Comparison of ENCODE assay signal across 8 cellular contexts in genomic region chr19:54190942-54191670, GRCh38. TPM values are rescaled to one million over a fixed set of nuclear protein-coding genes. Genes with fewer than 3 reads are reported as not detected.
DNase-seq lines count a peak whose midpoint lies in the region; ATAC-seq and TF ChIP-seq lines count a peak whose summit lies in the region.

TSS of gene TSEN34 (plus strand) at chr19:54191308. CDS start at chr19:54191365, 57 bp downstream.

- peak within 1 kb of the TSS; percentile 99 for H3K9ac ChIP-seq in HUES6 (ENCODE audit: low read length)
- H3K9ac ChIP-seq in neural progenitor cell, result peak within 1 kb of the TSS; percentile 76

- intact Hi-C loops in activated T-helper 2 cell treated with anti-CD3 and anti-CD28 coated beads, Interferon-gamma antibody, Interleukin-2, Interleukin-4, amounts not matched to agents 10 μg/mL and 5 μg/mL and 100 μg/mL, durations not matched to agents 14 hours and 24 hours and 36 hours (cut with micrococcal nuclease), result loop anchor here (1.0 to 5.0 kb wide), 4 partner anchors 9 to 324 kb away; partner anchors contain the start of genes CNOT3, LENG1, MYADM and RPS9

- H3K4me1 ChIP-seq in HUES6 (ENCODE audit: control insufficient read depth, insufficient read depth, low read length), result peaks cover 5% of the 10 kb centered on the region
- H3K4me1 ChIP-seq in neural progenitor cell, result peaks cover 16% of the 10 kb centered on the region
- peaks cover 30% of the 10 kb centered on the region for H3K4me1 ChIP-seq in suprapubic skin

- peaks cover 21% of the 10 kb centered on the region for H4K20me1 ChIP-seq in neural progenitor cell (ENCODE audit: low read depth)

- H3K4me3 ChIP-seq in HUES6 (ENCODE audit: low read depth, low read length) (peak within 1 kb of the TSS; percentile 90), foreskin fibroblast (ENCODE audit: low read depth in 1 of 2, low read length in 2 of 2) (peak within 1 kb of the TSS; percentile 73 to 81), neural progenitor cell (peak within 1 kb of the TSS; percentile 88), suprapubic skin (peak within 1 kb of the TSS; percentile 68)

- ATAC-seq in GM21447 (IDR thresholded peaks at IDR 0.05; ENCODE audit: unreplicated experiment), result peak; percentile 21

- DNase-seq in DMS79 treated with DMSO at 0.1 percent for 48 hours (lab: John Stamatoyannopoulos, UW) (peak; percentile 70), OCI-M1 (lab: John Stamatoyannopoulos, UW) (peak; percentile 97), foreskin fibroblast (peak; percentile 80 to 95), neural progenitor cell (ENCODE audit: low spot score) (peak; percentile 92), suprapubic skin (ENCODE audit: low spot score in 2 of 2) (no peak)
- DNase-seq in activated T-helper 2 cell treated with anti-CD3 and anti-CD28 coated beads, Interferon-gamma antibody, Interleukin-2, Interleukin-4, amounts not matched to agents 10 μg/mL and 5 μg/mL and 100 μg/mL, durations not matched to agents 14 hours and 24 hours and 36 hours (ENCODE audit: low spot score), result no peak

- H3K4me1 Mint-ChIP-seq in activated T-helper 2 cell treated with anti-CD3 and anti-CD28 coated beads, Interferon-gamma antibody, Interleukin-2, Interleukin-4, amounts not matched to agents 10 μg/mL and 5 μg/mL and 100 μg/mL, durations not matched to agents 14 hours and 24 hours and 36 hours (ENCODE audit: low read depth), result peaks cover 23% of the 10 kb centered on the region
- H3K4me1 Mint-ChIP-seq in neural progenitor cell, result peaks cover 22% of the 10 kb centered on the region

- no peaks in the 10 kb centered on the region for H3K27me3 Mint-ChIP-seq in activated T-helper 2 cell treated with anti-CD3 and anti-CD28 coated beads, Interferon-gamma antibody, Interleukin-2, Interleukin-4, amounts not matched to agents 10 μg/mL and 5 μg/mL and 100 μg/mL, durations not matched to agents 14 hours and 24 hours and 36 hours (ENCODE audit: low read depth)
- peaks cover 21% of the 10 kb centered on the region for H3K27me3 Mint-ChIP-seq in neural progenitor cell (ENCODE audit: insufficient read depth, low read depth)

- peaks cover 40% of the 10 kb centered on the region for H3K79me2 ChIP-seq in neural progenitor cell (ENCODE audit: low read depth)

- peaks cover 21% of the 10 kb centered on the region for H3F3A ChIP-seq in neural progenitor cell (ENCODE audit: low read depth)

- no peak for TF ChIP-seq EP300 in suprapubic skin (IDR thresholded peaks at IDR 0.05)

- 0% methylated on average over 17 of the region's 76 CpGs for WGBS in suprapubic skin

- no peaks in the 10 kb centered on the region for H3K27me3 ChIP-seq in HUES6 (ENCODE audit: control insufficient read depth, insufficient read depth, low read length)
- H3K27me3 ChIP-seq in neural progenitor cell, result no peaks in the 10 kb centered on the region
- no peaks in the 10 kb centered on the region for H3K27me3 ChIP-seq in suprapubic skin

- peaks cover 35% of the 10 kb centered on the region for H3K36me3 ChIP-seq in HUES6 (ENCODE audit: control insufficient read depth, insufficient read depth, low read length)
- peaks cover 4% of the 10 kb centered on the region for H3K36me3 ChIP-seq in neural progenitor cell
- peaks cover 24% of the 10 kb centered on the region for H3K36me3 ChIP-seq in suprapubic skin

- TF ChIP-seq CTCF in foreskin fibroblast (IDR thresholded peaks at IDR 0.05; ENCODE audit: low read depth, low read length) (no peak), neural progenitor cell (IDR thresholded peaks at IDR 0.05) (no peak), suprapubic skin (IDR thresholded peaks at IDR 0.05) (no peak)

- H3K4me2 ChIP-seq in neural progenitor cell, result peak within 1 kb of the TSS; percentile 92

- H3K4me3 Mint-ChIP-seq in activated T-helper 2 cell treated with anti-CD3 and anti-CD28 coated beads, Interferon-gamma antibody, Interleukin-2, Interleukin-4, amounts not matched to agents 10 μg/mL and 5 μg/mL and 100 μg/mL, durations not matched to agents 14 hours and 24 hours and 36 hours (ENCODE audit: low read depth), result peak within 1 kb of the TSS; percentile 89
- peak within 1 kb of the TSS; percentile 92 for H3K4me3 Mint-ChIP-seq in neural progenitor cell

- peak in 1 of 2 donors; percentile 37 for TF ChIP-seq POLR2A in suprapubic skin (IDR thresholded peaks at IDR 0.05)

- peak within 1 kb of the TSS; percentile 97 for H3K27ac ChIP-seq in HUES6 (ENCODE audit: low read depth, low read length)
- H3K27ac ChIP-seq in neural progenitor cell, result peak within 1 kb of the TSS; percentile 95
- peak within 1 kb of the TSS; percentile 98 for H3K27ac ChIP-seq in suprapubic skin

- peak within 1 kb of the TSS; percentile 98 for H3K27ac Mint-ChIP-seq in activated T-helper 2 cell treated with anti-CD3 and anti-CD28 coated beads, Interferon-gamma antibody, Interleukin-2, Interleukin-4, amounts not matched to agents 10 μg/mL and 5 μg/mL and 100 μg/mL, durations not matched to agents 14 hours and 24 hours and 36 hours
- peak within 1 kb of the TSS; percentile 99 for H3K27ac Mint-ChIP-seq in neural progenitor cell

- H3K9me3 ChIP-seq in HUES6 (ENCODE audit: control insufficient read depth, insufficient read depth, low read depth, low read length) (no peaks in the 10 kb centered on the region), neural progenitor cell (ENCODE audit: low read depth) (no peaks in the 10 kb centered on the region), suprapubic skin (no peaks in the 10 kb centered on the region)

- H2AFZ ChIP-seq in neural progenitor cell (replicated peaks), result peak within 1 kb of the TSS; percentile 78

- no peaks in the 10 kb centered on the region for H3K9me3 Mint-ChIP-seq in activated T-helper 2 cell treated with anti-CD3 and anti-CD28 coated beads, Interferon-gamma antibody, Interleukin-2, Interleukin-4, amounts not matched to agents 10 μg/mL and 5 μg/mL and 100 μg/mL, durations not matched to agents 14 hours and 24 hours and 36 hours
- H3K9me3 Mint-ChIP-seq in neural progenitor cell, result no peaks in the 10 kb centered on the region

- H3K36me3 Mint-ChIP-seq in activated T-helper 2 cell treated with anti-CD3 and anti-CD28 coated beads, Interferon-gamma antibody, Interleukin-2, Interleukin-4, amounts not matched to agents 10 μg/mL and 5 μg/mL and 100 μg/mL, durations not matched to agents 14 hours and 24 hours and 36 hours (ENCODE audit: low read depth), result peaks cover 38% of the 10 kb centered on the region
- H3K36me3 Mint-ChIP-seq in neural progenitor cell, result peaks cover 22% of the 10 kb centered on the region

RNA-seq across cellular contexts. Expression of gene TSEN34, which starts in this region (rescaled TPM):
- total RNA-seq in activated T-helper 2 cell treated with anti-CD3 and anti-CD28 coated beads, Interferon-gamma antibody, Interleukin-2, Interleukin-4, amounts not matched to agents 10 μg/mL and 5 μg/mL and 100 μg/mL, durations not matched to agents 14 hours and 24 hours and 36 hours, result 16.8 and 19.0 TPM in 2 replicates
- total RNA-seq in neural progenitor cell (ENCODE audit: low replicate concordance), result 10.3 and 37.3 TPM in 2 replicates
- 10 to 100 TPM; 42.7 to 76.3 (median 69.1) TPM for total RNA-seq in suprapubic skin

Comparison
In these comparisons a context has a peak if more than half of its experiments do, and no peak if none do; other contexts are left out.
1. DNase-seq: peak in DMS79 treated with DMSO at 0.1 percent for 48 hours (single experiment), OCI-M1 (single experiment), foreskin fibroblast (2 of 2) and neural progenitor cell (single experiment); none in activated T-helper 2 cell treated with anti-CD3 and anti-CD28 coated beads, Interferon-gamma antibody, Interleukin-2, Interleukin-4, amounts not matched to agents 10 μg/mL and 5 μg/mL and 100 μg/mL, durations not matched to agents 14 hours and 24 hours and 36 hours (single experiment) and suprapubic skin (0 of 2).
2. Peak in every context shown above with its lines, with median percentiles within 50 percentile points of each other: H3K27ac ChIP-seq and H3K4me3 ChIP-seq.